Comparison of ENCODE assay signal across 7 cellular contexts in the genomic region with DNA sequence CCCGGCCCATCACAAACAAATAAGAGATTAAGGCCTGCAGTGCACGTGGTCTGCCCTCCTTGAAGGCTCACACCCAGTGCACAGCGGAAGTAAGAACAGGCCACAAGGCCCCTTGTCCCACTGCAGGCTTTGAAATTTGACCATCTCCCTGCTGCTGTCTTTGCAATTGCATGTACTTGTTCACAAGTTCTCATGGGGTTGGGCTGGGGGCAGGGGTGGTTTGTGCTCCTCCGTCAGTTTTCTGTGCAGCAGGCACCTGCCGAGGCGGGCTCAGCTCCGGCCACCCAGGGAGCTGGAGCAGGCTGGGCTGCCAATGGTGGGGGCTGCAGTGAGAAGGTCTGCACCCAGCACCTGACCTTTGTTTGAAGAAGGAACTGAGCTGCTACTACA. TPM values are rescaled to one million over a fixed set of nuclear protein-coding genes. Genes with fewer than 3 reads are reported as not detected.
"Had no signal": no experiment of that assay in that cellular context is flagged by ENCODE, and none has a peak within 500 bp of the region (broad histone marks: within the 10 kb centered on the region; RNA-seq: fewer than 3 reads in every experiment).

No MANE protein-coding gene starts in this region.

RNA-seq across cellular contexts. Expression of a gene that starts 22.2 kb away (rescaled TPM):
- total RNA-seq: GM23248, H4, H7, HepG2, HFFc6, HT1080 had no signal
- polyA plus RNA-seq: GM23248, HepG2, IgD-negative memory B cell had no signal

RNA-seq across cellular contexts. Expression of a gene that starts 41.1 kb away (rescaled TPM):
- total RNA-seq: H4 had no signal
